Comparison of ENCODE assay signal across 1 cellular context in genomic region chrX:66232296-66232695, GRCh38.
A peak's percentile ranks its signal among the peaks of the same experiment; 100 is the strongest.
TF ChIP-seq lines count a peak whose summit lies in the region.

No MANE protein-coding gene starts in this region.

TF ChIP-seq in K562, 482 proteins besides CTCF, POLR2A, EP300 and RAD21 (continued from another document):
- no peak for TF ChIP-seq AFF4 (CRISPR knock-in tag; IDR thresholded peaks at IDR 0.05)
- no peak for TF ChIP-seq YBX1 (IDR thresholded peaks at IDR 0.05)
- no peak for TF ChIP-seq NBN (IDR thresholded peaks at IDR 0.05; ENCODE audit: low read depth)
- TF ChIP-seq EP400 (IDR thresholded peaks at IDR 0.05): no peak
- TF ChIP-seq E2F4 (CRISPR knock-in tag; IDR thresholded peaks at IDR 0.05; ENCODE audit: low read depth): no peak
- no peak for TF ChIP-seq KHSRP (IDR thresholded peaks at IDR 0.05)
- peak; percentile 93 for TF ChIP-seq MAFF (IDR thresholded peaks at IDR 0.05; ENCODE audit: low read length)
- no peak for TF ChIP-seq MEF2D (tag; conservative IDR thresholded peaks at IDR 0.05; ENCODE audit: low read depth)
- TF ChIP-seq MAFK (IDR thresholded peaks at IDR 0.05; ENCODE audit: low read length): peak; percentile 97
- no peak for TF ChIP-seq WHSC1 (IDR thresholded peaks at IDR 0.05; ENCODE audit: low read length)
- TF ChIP-seq MXI1 (IDR thresholded peaks at IDR 0.05; ENCODE audit: low read depth, low read length): no peak
- no peak for TF ChIP-seq ZNF3 (CRISPR knock-in tag; IDR thresholded peaks at IDR 0.05)
- TF ChIP-seq TAF1 (IDR thresholded peaks at IDR 0.05; ENCODE audit: control insufficient read depth, extremely low read depth, insufficient read depth, low read length, severe bottlenecking): no peak
- TF ChIP-seq RAD51 (IDR thresholded peaks at IDR 0.05; ENCODE audit: borderline replicate concordance, low read depth): no peak
- no peak for TF ChIP-seq ZBTB7A (IDR thresholded peaks at IDR 0.05; ENCODE audit: borderline replicate concordance, control insufficient read depth, low read depth, low read length)
- peak; percentile 78 for TF ChIP-seq C11orf30 (IDR thresholded peaks at IDR 0.05; ENCODE audit: low read depth)
- TF ChIP-seq ZNF316 (IDR thresholded peaks at IDR 0.05): peak; percentile 91
